In the genomic region with DNA sequence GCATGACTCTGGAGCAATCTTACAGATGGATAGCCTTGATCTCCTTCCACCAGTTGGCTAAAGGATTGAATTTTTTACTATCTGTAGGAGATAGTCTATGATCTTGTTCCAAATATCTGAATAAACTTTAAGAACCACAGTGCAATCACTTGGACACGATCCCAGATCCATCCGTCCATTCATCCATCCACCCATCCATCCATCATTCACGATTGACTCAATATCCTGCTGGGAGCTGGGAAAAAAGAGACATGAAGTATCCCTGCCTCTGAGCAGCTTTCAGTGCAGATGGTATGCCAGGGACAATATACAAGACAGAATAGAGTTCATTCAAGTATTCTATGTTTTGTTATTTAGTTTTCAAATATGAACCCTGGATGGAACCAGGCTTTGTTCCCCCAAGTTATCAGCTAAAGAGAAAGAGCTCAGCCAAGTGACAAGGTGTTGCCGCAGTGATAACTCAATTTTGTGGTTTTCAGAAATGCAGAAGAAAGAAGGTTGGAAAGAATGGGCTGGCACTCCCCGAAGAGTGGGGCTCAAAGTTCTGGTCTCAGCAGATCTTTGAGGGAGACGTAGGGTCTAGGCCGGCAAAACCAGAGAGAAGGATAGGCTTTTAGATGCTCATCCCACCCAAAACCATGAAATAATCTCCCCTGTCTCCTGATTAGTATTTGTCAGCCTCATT, we compare ENCODE assay signal across 16 cellular contexts.
"Had no signal": no experiment of that assay in that cellular context is flagged by ENCODE, and none has a peak within 500 bp of the region (broad histone marks: within the 10 kb centered on the region; RNA-seq: fewer than 3 reads in every experiment).

No MANE protein-coding gene starts in this region.

- H3K27ac Mint-ChIP-seq: activated CD4-positive, alpha-beta T cell treated with anti-CD3 and anti-CD28 coated beads, Interleukin-2, amount 10 ng/mL, durations not matched to agents 7 days and 5 days; activated naive CD4-positive, alpha-beta T cell treated with anti-CD3 and anti-CD28 coated beads, Interleukin-2, amount 10 ng/mL, durations not matched to agents 7 days and 5 days; stimulated activated effector memory CD8-positive, alpha-beta T cell treated with anti-CD3 and anti-CD28 coated beads, Interleukin-12 subunit alpha, Interleukin-12 subunit beta, amount 100 ng/mL, for 72 hours had no signal

- H3K4me1 Mint-ChIP-seq: activated CD4-positive, alpha-beta T cell treated with anti-CD3 and anti-CD28 coated beads, Interleukin-2, amount 10 ng/mL, durations not matched to agents 7 days and 5 days; activated naive CD4-positive, alpha-beta T cell treated with anti-CD3 and anti-CD28 coated beads, Interleukin-2, amount 10 ng/mL, durations not matched to agents 7 days and 5 days; stimulated activated effector memory CD8-positive, alpha-beta T cell treated with anti-CD3 and anti-CD28 coated beads, Interleukin-12 subunit alpha, Interleukin-12 subunit beta, amount 100 ng/mL, for 72 hours had no signal

- H3K9me3 Mint-ChIP-seq: activated CD4-positive, alpha-beta T cell treated with anti-CD3 and anti-CD28 coated beads, Interleukin-2, amount 10 ng/mL, durations not matched to agents 7 days and 5 days; activated naive CD4-positive, alpha-beta T cell treated with anti-CD3 and anti-CD28 coated beads, Interleukin-2, amount 10 ng/mL, durations not matched to agents 7 days and 5 days; naive thymus-derived CD8-positive, alpha-beta T cell; stimulated activated effector memory CD8-positive, alpha-beta T cell treated with anti-CD3 and anti-CD28 coated beads, Interleukin-12 subunit alpha, Interleukin-12 subunit beta, amount 100 ng/mL, for 72 hours had no signal

- DNase-seq: activated CD4-positive, alpha-beta T cell treated with anti-CD3 and anti-CD28 coated beads, Interleukin-2, amount 10 ng/mL, durations not matched to agents 7 days and 5 days; activated CD4-positive, CD25-positive, alpha-beta regulatory T cell; activated CD8-positive, alpha-beta memory T cell treated with anti-CD3 and anti-CD28 coated beads for 24 hours; activated naive CD4-positive, alpha-beta T cell treated with anti-CD3 and anti-CD28 coated beads, Interleukin-2, amount 10 ng/mL, durations not matched to agents 7 days and 5 days; central memory CD4-positive, alpha-beta T cell; cortex of kidney; effector CD8-positive, alpha-beta T cell; heart left ventricle; mucosa of descending colon; naive thymus-derived CD8-positive, alpha-beta T cell; right cardiac atrium had no signal

- H3K27me3 ChIP-seq: heart left ventricle, tibial nerve, vagina had no signal

- H3K4me3 ChIP-seq: heart left ventricle, mucosa of descending colon, tibial nerve, vagina had no signal

- H3K9me3 ChIP-seq: heart left ventricle, mucosa of descending colon, neutrophil, tibial nerve, vagina had no signal

- H3K27ac ChIP-seq: heart left ventricle, neutrophil, tibial nerve, vagina had no signal

- H3K36me3 Mint-ChIP-seq: activated naive CD4-positive, alpha-beta T cell treated with anti-CD3 and anti-CD28 coated beads, Interleukin-2, amount 10 ng/mL, durations not matched to agents 7 days and 5 days; naive thymus-derived CD8-positive, alpha-beta T cell; stimulated activated effector memory CD8-positive, alpha-beta T cell treated with anti-CD3 and anti-CD28 coated beads, Interleukin-12 subunit alpha, Interleukin-12 subunit beta, amount 100 ng/mL, for 72 hours had no signal

- FAIRE-seq: frontal cortex had no signal

- ATAC-seq: heart left ventricle; naive thymus-derived CD8-positive, alpha-beta T cell; right cardiac atrium; stimulated activated effector memory CD8-positive, alpha-beta T cell treated with anti-CD3 and anti-CD28 coated beads, Interleukin-12 subunit alpha, Interleukin-12 subunit beta, amount 100 ng/mL, for 72 hours had no signal

- H3K36me3 ChIP-seq: heart left ventricle, neutrophil, tibial nerve, vagina had no signal

- H3K4me1 ChIP-seq: tibial nerve, vagina had no signal

- H3K4me3 Mint-ChIP-seq: activated CD4-positive, alpha-beta T cell treated with anti-CD3 and anti-CD28 coated beads, Interleukin-2, amount 10 ng/mL, durations not matched to agents 7 days and 5 days; activated naive CD4-positive, alpha-beta T cell treated with anti-CD3 and anti-CD28 coated beads, Interleukin-2, amount 10 ng/mL, durations not matched to agents 7 days and 5 days; naive thymus-derived CD8-positive, alpha-beta T cell; stimulated activated effector memory CD8-positive, alpha-beta T cell treated with anti-CD3 and anti-CD28 coated beads, Interleukin-12 subunit alpha, Interleukin-12 subunit beta, amount 100 ng/mL, for 72 hours had no signal
